In the genomic region with DNA sequence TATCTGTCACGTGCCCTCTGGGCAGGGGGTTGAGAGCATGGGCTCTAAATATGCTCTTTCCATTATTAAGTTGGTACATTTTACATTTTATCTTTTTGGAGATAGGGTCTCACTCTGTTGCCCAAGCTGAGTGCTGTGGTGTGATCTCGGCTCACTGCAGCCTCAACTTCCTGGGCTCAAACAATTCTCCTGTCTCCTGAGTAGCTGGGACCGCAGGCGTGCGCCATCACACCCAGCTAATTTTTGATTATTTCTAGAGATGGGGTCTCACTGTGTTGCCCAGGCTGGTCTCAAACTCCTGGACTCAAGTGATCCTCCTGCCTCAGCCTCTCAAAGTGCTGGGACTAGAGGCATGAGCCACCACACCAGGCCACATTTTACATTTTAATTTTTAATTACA, we compare ENCODE assay signal across 24 cellular contexts.
"Had no signal": no experiment of that assay in that cellular context is flagged by ENCODE, and none has a peak within 500 bp of the region (broad histone marks: within the 10 kb centered on the region; RNA-seq: fewer than 3 reads in every experiment).

No MANE protein-coding gene starts in this region.

- H3K4me3 Mint-ChIP-seq: mesothelial cell of epicardium, naive B cell had no signal

- H3K9me3 Mint-ChIP-seq: mesothelial cell of epicardium, naive B cell had no signal

- H3K9me3 ChIP-seq: esophagus squamous epithelium, gastrocnemius medialis, heart right ventricle, left lung, lower lobe of right lung, mucosa of descending colon had no signal

- DNase-seq: dermis blood vessel endothelial cell; dorsolateral prefrontal cortex; effector CD4-positive, alpha-beta T cell; effector memory CD4-positive, alpha-beta T cell; erythroblast; esophagus squamous epithelium; foreskin fibroblast; foreskin melanocyte; gastrocnemius medialis; glutamatergic neuron; head of caudate nucleus; heart right ventricle; hippocampal formation; left cardiac atrium; left lung; left ventricle myocardium superior; lower lobe of right lung; mesenchymal stem cell; mucosa of descending colon; naive B cell had no signal

- H3K36me3 ChIP-seq: esophagus squamous epithelium, gastrocnemius medialis, heart right ventricle, left lung, lower lobe of right lung had no signal

- H3K27ac Mint-ChIP-seq: mesothelial cell of epicardium had no signal

- H3K27ac ChIP-seq: coronary artery, dorsolateral prefrontal cortex, epithelial cell of prostate, esophagus squamous epithelium, gastrocnemius medialis, heart right ventricle, left lung, lower lobe of right lung had no signal

- ATAC-seq: esophagus mucosa, gastrocnemius medialis, heart right ventricle, left cardiac atrium, left lung, left ventricle myocardium superior, lower lobe of right lung, mucosa of descending colon had no signal

- H3K4me3 ChIP-seq: coronary artery, dorsolateral prefrontal cortex, esophagus squamous epithelium, gastrocnemius medialis, heart right ventricle, left lung, lower lobe of right lung, mucosa of descending colon had no signal

- H3K36me3 Mint-ChIP-seq: mesothelial cell of epicardium, naive B cell had no signal

- H3K27me3 ChIP-seq: dorsolateral prefrontal cortex, gastrocnemius medialis, heart right ventricle, left lung had no signal

- H3K4me1 Mint-ChIP-seq: mesothelial cell of epicardium, naive B cell had no signal

- H3K4me1 ChIP-seq: esophagus squamous epithelium, gastrocnemius medialis, heart right ventricle, left lung, lower lobe of right lung had no signal
